Comparison of ENCODE assay signal across 18 cellular contexts in genomic region chr2:105256431-105257047, GRCh38. TPM values are rescaled to one million over a fixed set of nuclear protein-coding genes. Genes with fewer than 3 reads are reported as not detected.
A peak's percentile ranks its signal among the peaks of the same experiment; 100 is the strongest.
DNase-seq lines count a peak whose midpoint lies in the region; TF ChIP-seq lines count a peak whose summit lies in the region.
"Had no signal": no experiment of that assay in that cellular context is flagged by ENCODE, and none has a peak within 500 bp of the region (broad histone marks: within the 10 kb centered on the region; RNA-seq: fewer than 3 reads in every experiment).

No MANE protein-coding gene starts in this region.

- H3K27me3 Mint-ChIP-seq in mesothelial cell of epicardium (ENCODE audit: low read depth): no peaks in the 10 kb centered on the region

- H3K4me3 Mint-ChIP-seq in mesothelial cell of epicardium: no peak overlapping the region

- H3K36me3 ChIP-seq in effector memory CD4-positive, alpha-beta T cell (ENCODE audit: control insufficient read depth, insufficient read depth, low read length): no peaks in the 10 kb centered on the region
- H3K36me3 ChIP-seq: BLaER1, MG63 had no signal

- H3K27ac Mint-ChIP-seq in mesothelial cell of epicardium: peak overlapping the region; percentile 90

- peak; percentile 64 for DNase-seq in RPMI7951 (ENCODE audit: low read depth)
- peak; percentile 39 for DNase-seq in epithelial cell of esophagus (ENCODE audit: low read depth)
- no peak for DNase-seq in mesothelial cell of epicardium (ENCODE audit: low spot score in 2 of 2, unreplicated experiment in 2 of 2)
- no peak for DNase-seq in cerebellum (ENCODE audit: low spot score)
- no peak for DNase-seq in GF-D8 (lab: John Stamatoyannopoulos, UW)
- no peak for DNase-seq in NCI-H1417 (lab: John Stamatoyannopoulos, UW)
- no peak for DNase-seq in effector memory CD4-positive, alpha-beta T cell
- DNase-seq: DMS 273 treated with DMSO at 0.1 percent for 48 hours, KG1, MG63, NCI-H1105, NCI-H187 treated with DMSO at 0.1 percent for 48 hours, NCI-H2171, NCI-H82, Right ventricle myocardium superior had no signal

- TF ChIP-seq CTCF in epithelial cell of esophagus (IDR thresholded peaks at IDR 0.05; ENCODE audit: insufficient read depth, low read depth, low read length, missing control alignments) (no peak), mesothelial cell of epicardium (IDR thresholded peaks at IDR 0.05; ENCODE audit: unreplicated experiment) (no peak)

- H3K36me3 Mint-ChIP-seq in mesothelial cell of epicardium: peaks cover 1% of the 10 kb centered on the region

- H3K9me3 Mint-ChIP-seq in mesothelial cell of epicardium: no peaks in the 10 kb centered on the region

- H3K27ac ChIP-seq in effector memory CD4-positive, alpha-beta T cell (ENCODE audit: insufficient read depth, low read length, poor library complexity, severe bottlenecking): no peak overlapping the region
- H3K27ac ChIP-seq: BLaER1 had no signal

- H3K4me1 Mint-ChIP-seq in mesothelial cell of epicardium: peaks cover 20% of the 10 kb centered on the region

- H3K9me3 ChIP-seq in effector memory CD4-positive, alpha-beta T cell (ENCODE audit: control insufficient read depth, low read length): no peaks in the 10 kb centered on the region
- H3K9me3 ChIP-seq: BLaER1, MG63 had no signal

- H3K4me3 ChIP-seq in epithelial cell of esophagus (ENCODE audit: low read length): no peak overlapping the region
- H3K4me3 ChIP-seq in effector memory CD4-positive, alpha-beta T cell (ENCODE audit: insufficient read depth, low read depth, low read length, poor library complexity, severe bottlenecking): no peak overlapping the region
- H3K4me3 ChIP-seq: BLaER1, MG63 had no signal

- H3K27me3 ChIP-seq in effector memory CD4-positive, alpha-beta T cell (replicated peaks; ENCODE audit: control insufficient read depth, insufficient read depth, low read length, poor library complexity, severe bottlenecking): no peaks in the 10 kb centered on the region
- H3K27me3 ChIP-seq: BLaER1, MG63 had no signal

- H3K4me1 ChIP-seq in effector memory CD4-positive, alpha-beta T cell (ENCODE audit: control insufficient read depth, insufficient read depth, low read length, poor library complexity, severe bottlenecking): no peaks in the 10 kb centered on the region

RNA-seq across cellular contexts. Expression of gene GPR45, which starts 15.0 kb away (rescaled TPM):
- not detected in 2 replicates for total RNA-seq in RPMI7951 (2014; rRNA removed; shearing (Covaris generic))
- total RNA-seq in mesothelial cell of epicardium: not detected in 3 replicates
- 1.5 TPM for total RNA-seq in cerebellum
- total RNA-seq: H4, NCI-H460, Right ventricle myocardium superior had no signal

Comparison
In these comparisons a context has a peak if more than half of its experiments do, and no peak if none do; other contexts are left out.
1. DNase-seq: peak in RPMI7951 (single experiment) and epithelial cell of esophagus (single experiment); none in mesothelial cell of epicardium (0 of 2), cerebellum (single experiment), GF-D8 (single experiment), NCI-H1417 (0 of 3) and effector memory CD4-positive, alpha-beta T cell (0 of 3).